11 cellular contexts compared by ENCODE assay signal in the genomic region with DNA sequence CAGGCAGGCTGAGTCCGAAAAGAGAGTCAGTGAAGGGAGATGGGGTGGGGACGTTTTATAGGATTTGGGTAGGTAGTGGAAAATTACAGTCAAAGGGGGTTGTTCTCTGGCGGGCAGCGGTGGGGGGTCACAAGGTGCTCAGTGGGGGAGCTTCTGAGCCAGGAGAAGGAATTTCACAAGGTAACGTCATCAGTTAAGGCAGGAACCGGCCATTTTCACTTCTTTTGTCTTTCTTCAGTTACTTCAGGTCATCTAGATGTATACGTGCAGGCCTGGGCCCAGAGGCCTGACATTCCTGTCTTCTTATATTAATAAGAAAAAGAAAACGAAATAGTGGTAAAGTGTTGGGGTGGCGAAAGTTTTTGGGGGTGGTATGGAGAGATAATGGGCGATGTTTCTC. TPM values are rescaled to one million over a fixed set of nuclear protein-coding genes. Genes with fewer than 3 reads are reported as not detected.
"Had no signal": no experiment of that assay in that cellular context is flagged by ENCODE, and none has a peak within 500 bp of the region (broad histone marks: within the 10 kb centered on the region; RNA-seq: fewer than 3 reads in every experiment).

No MANE protein-coding gene starts in this region.

RNA-seq across cellular contexts. Expression of gene KLKB1, which starts 14.7 kb away (rescaled TPM):
- total RNA-seq: activated CD4-positive, alpha-beta memory T cell treated with anti-CD3 and anti-CD28 coated beads, Interleukin-2, amount 10 ng/mL, durations not matched to agents 7 days and 5 days; activated CD4-positive, alpha-beta T cell treated with anti-CD3 and anti-CD28 coated beads for 36 hours; activated T-helper 2 cell treated with anti-CD3 and anti-CD28 coated beads, Interferon-gamma antibody, Interleukin-2, Interleukin-4, amounts not matched to agents 10 μg/mL and 5 μg/mL and 100 μg/mL, durations not matched to agents 14 hours and 24 hours and 36 hours; ascending aorta; bronchial epithelial cell had no signal
- polyA plus RNA-seq: cardiac muscle cell had no signal

RNA-seq across cellular contexts. Expression of gene F11, which starts 24.0 kb away (rescaled TPM):
- total RNA-seq: activated CD4-positive, alpha-beta memory T cell treated with anti-CD3 and anti-CD28 coated beads, Interleukin-2, amount 10 ng/mL, durations not matched to agents 7 days and 5 days; activated CD4-positive, alpha-beta T cell treated with anti-CD3 and anti-CD28 coated beads for 36 hours; activated CD4-positive, alpha-beta T cell treated with anti-CD3 and anti-CD28 coated beads, Interleukin-2, amount 10 ng/mL, durations not matched to agents 7 days and 5 days; activated CD8-positive, alpha-beta memory T cell treated with anti-CD3 and anti-CD28 coated beads, Interleukin-2, amount 10 ng/mL, durations not matched to agents 7 days and 5 days; activated CD8-positive, alpha-beta T cell treated with anti-CD3 and anti-CD28 coated beads, Interleukin-2, amount 10 ng/mL, durations not matched to agents 7 days and 5 days; activated naive CD8-positive, alpha-beta T cell treated with anti-CD3 and anti-CD28 coated beads, Interleukin-2, amount 10 ng/mL, durations not matched to agents 7 days and 5 days; activated T-helper 2 cell treated with anti-CD3 and anti-CD28 coated beads, Interferon-gamma antibody, Interleukin-2, Interleukin-4, amounts not matched to agents 10 μg/mL and 5 μg/mL and 100 μg/mL, durations not matched to agents 14 hours and 24 hours and 36 hours; ascending aorta; bronchial epithelial cell; cardiac muscle cell; cerebellum had no signal
- polyA plus RNA-seq: cardiac muscle cell had no signal
